ENCODE assay signal across 21 cellular contexts in genomic region chr12:84150226-84150625, GRCh38.
"Had no signal": no experiment of that assay in that cellular context is flagged by ENCODE, and none has a peak within 500 bp of the region (broad histone marks: within the 10 kb centered on the region; RNA-seq: fewer than 3 reads in every experiment).

No MANE protein-coding gene starts in this region.

- H3K36me3 ChIP-seq: esophagus muscularis mucosa, gastroesophageal sphincter, pancreas, tibial artery, upper lobe of left lung, uterus had no signal

- H3K4me1 ChIP-seq: esophagus muscularis mucosa, gastroesophageal sphincter, pancreas, tibial artery, upper lobe of left lung, uterus had no signal

- H3K9me3 ChIP-seq: esophagus muscularis mucosa, gastroesophageal sphincter, pancreas, tibial artery, uterus had no signal

- H3K27ac ChIP-seq: coronary artery, esophagus muscularis mucosa, gastroesophageal sphincter, pancreas, tibial artery, upper lobe of left lung, uterus had no signal

- DNase-seq: effector CD4-positive, alpha-beta T cell; endodermal cell; glutamatergic neuron; islet precursor cell; left cardiac atrium; left ventricle myocardium superior; mesendoderm; naive B cell; occipital lobe; pancreas; right cardiac atrium; small intestine; stimulated activated CD4-positive, alpha-beta T cell treated with anti-CD3 and anti-CD28 coated beads, Interleukin-2, amount 100 ng/mL, for 48 hours; stimulated activated naive CD8-positive, alpha-beta T cell treated with anti-CD3 and anti-CD28 coated beads, Interleukin-15, Interleukin-2, amounts not matched to agents 100 U/mL and 50 U/mL, for 24 hours; tibial artery; uterus had no signal

- H3K4me3 ChIP-seq: coronary artery, esophagus muscularis mucosa, gastroesophageal sphincter, lung, pancreas, tibial artery, upper lobe of left lung, uterus had no signal

- H3K27me3 ChIP-seq: esophagus muscularis mucosa, gastroesophageal sphincter, pancreas, tibial artery, upper lobe of left lung, uterus had no signal
